In the genomic region with DNA sequence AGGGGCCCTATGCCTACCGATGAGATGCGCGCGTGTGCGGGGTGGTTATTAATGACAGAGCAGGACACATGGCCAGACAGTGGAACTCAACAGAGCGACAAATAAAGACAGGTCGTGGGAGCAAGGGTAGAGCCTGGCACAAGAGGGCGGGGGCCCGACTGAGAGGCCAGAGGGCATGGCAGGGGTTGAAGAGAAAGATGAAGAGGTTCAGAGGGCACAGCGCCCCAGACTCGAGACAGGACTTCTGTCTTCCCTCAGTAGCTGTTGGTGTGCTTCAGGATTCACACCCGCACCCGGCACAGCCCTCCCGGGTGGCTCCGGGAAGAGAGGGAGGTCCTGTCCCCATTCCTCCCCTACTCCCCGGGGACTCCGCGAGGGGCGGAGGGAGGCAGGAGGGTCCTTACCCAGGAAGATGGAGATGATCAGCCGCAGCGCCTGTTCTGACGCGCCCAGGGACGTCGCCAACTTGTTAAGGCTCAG, we compare ENCODE assay signal across 8 cellular contexts. TPM values are rescaled to one million over a fixed set of nuclear protein-coding genes. Genes with fewer than 3 reads are reported as not detected.
DNase-seq lines count a peak whose midpoint lies in the region; ATAC-seq and TF ChIP-seq lines count a peak whose summit lies in the region.

No MANE protein-coding gene starts in this region.

- TF ChIP-seq CTCF in DND-41 (IDR thresholded peaks at IDR 0.05; ENCODE audit: borderline replicate concordance, extremely low read depth, low read length, poor library complexity, severe bottlenecking) = no peak

- H3K4me1 ChIP-seq in DND-41 (ENCODE audit: insufficient read depth, low read length) (peaks cover 37% of the 10 kb centered on the region), Karpas-422 (ENCODE audit: low read length) (peaks cover 36% of the 10 kb centered on the region), iPS DF 6.9 (ENCODE audit: control insufficient read depth, insufficient read depth, low read length) (no peaks in the 10 kb centered on the region)

- no peaks in the 10 kb centered on the region for H3K9me3 ChIP-seq in DND-41 (ENCODE audit: insufficient read depth, low read length, severe bottlenecking)
- H3K9me3 ChIP-seq in Karpas-422 (ENCODE audit: low read length) = no peaks in the 10 kb centered on the region
- no peaks in the 10 kb centered on the region for H3K9me3 ChIP-seq in iPS DF 6.9 (ENCODE audit: control insufficient read depth, insufficient read depth, low read length)

- H3K36me3 ChIP-seq in DND-41 (ENCODE audit: insufficient read depth, low read length) = peaks cover 5% of the 10 kb centered on the region
- H3K36me3 ChIP-seq in Karpas-422 (ENCODE audit: insufficient read depth, low read length) = no peaks in the 10 kb centered on the region; the same call in 1 of the 2 replicates
- no peaks in the 10 kb centered on the region for H3K36me3 ChIP-seq in iPS DF 6.9 (ENCODE audit: control insufficient read depth, insufficient read depth, low read length)

- peaks cover 7% of the 10 kb centered on the region for H3K79me2 ChIP-seq in DND-41 (ENCODE audit: insufficient read depth, low read length)
- peaks cover 51% of the 10 kb centered on the region for H3K79me2 ChIP-seq in Karpas-422 (ENCODE audit: low read length)

- peaks cover 7 to 8% of the 10 kb centered on the region in 2 donors for H3K36me3 Mint-ChIP-seq in activated naive CD4-positive, alpha-beta T cell treated with anti-CD3 and anti-CD28 coated beads, Interleukin-2, amount 50 U/mL, for 72 hours

- H3K4me2 ChIP-seq in DND-41 (ENCODE audit: insufficient read depth, low read length) (peak overlapping the region; percentile 92), Karpas-422 (ENCODE audit: low read depth, low read length, poor library complexity, severe bottlenecking) (peak overlapping the region; percentile 96)

- no CpG with 5 or more reads among the region's 25 CpGs for WGBS in iPS DF 6.9 (ENCODE audit: insufficient coverage, insufficient read length)

- H3K27ac ChIP-seq in DND-41 (ENCODE audit: low read length) (peak overlapping the region; percentile 80), Karpas-422 (ENCODE audit: low read length) (peak overlapping the region; percentile 73), iPS DF 6.9 (ENCODE audit: low read length) (no peak overlapping the region)

- H4K20me1 ChIP-seq in DND-41 (ENCODE audit: insufficient read depth, low read length) (no peaks in the 10 kb centered on the region), Karpas-422 (ENCODE audit: insufficient read depth, low read depth, low read length) (no peaks in the 10 kb centered on the region)

- H3K27me3 ChIP-seq in DND-41 (ENCODE audit: insufficient read depth, low read length, poor library complexity) (no peaks in the 10 kb centered on the region), Karpas-422 (ENCODE audit: low read length) (no peaks in the 10 kb centered on the region), iPS DF 6.9 (ENCODE audit: control insufficient read depth, insufficient read depth, low read length) (no peaks in the 10 kb centered on the region)

- H3K27ac Mint-ChIP-seq in activated naive CD4-positive, alpha-beta T cell treated with anti-CD3 and anti-CD28 coated beads, Interleukin-2, amount 50 U/mL, for 72 hours = peak overlapping the region; percentile 87 to 94

- DNase-seq in DND-41 (no peak), Karpas-422 (peak; percentile 68), iPS DF 6.9 (ENCODE audit: low read depth, low spot score) (no peak), inferior parietal cortex (ENCODE audit: extremely low spot score) (no peak), SKM-1 (lab: John Stamatoyannopoulos, UW; ENCODE audit: unreplicated experiment) (no peak)
- no peak for DNase-seq in activated naive CD4-positive, alpha-beta T cell treated with anti-CD3 and anti-CD28 coated beads, Interleukin-2, amount 50 U/mL, for 72 hours (ENCODE audit: low spot score in 2 of 2)
- peak; percentile 5 for DNase-seq in stimulated activated CD8-positive, alpha-beta memory T cell treated with anti-CD3 and anti-CD28 coated beads, Interleukin-4, amount 100 ng/mL, for 24 hours (ENCODE audit: low read depth)

- H3K9me2 ChIP-seq in Karpas-422 (replicated peaks; ENCODE audit: insufficient read depth, low read length) = no peaks in the 10 kb centered on the region

- no peaks in the 10 kb centered on the region for H3K9me3 Mint-ChIP-seq in activated naive CD4-positive, alpha-beta T cell treated with anti-CD3 and anti-CD28 coated beads, Interleukin-2, amount 50 U/mL, for 72 hours

- H3K4me3 ChIP-seq in DND-41 (ENCODE audit: low read depth in 1 of 2, low read length in 2 of 2) = peak overlapping the region; percentile 73 to 89
- peak overlapping the region; percentile 87 for H3K4me3 ChIP-seq in Karpas-422 (ENCODE audit: low read length)
- peak overlapping the region; percentile 60; the same call in 1 of the 2 replicates for H3K4me3 ChIP-seq in iPS DF 6.9 (ENCODE audit: low read length)

- H3K9ac ChIP-seq in DND-41 (ENCODE audit: low read depth, low read length) (peak overlapping the region; percentile 73), Karpas-422 (ENCODE audit: low read length) (peak overlapping the region; percentile 84)

- no peak; the same call in 2 of the 3 replicates for ATAC-seq in DND-41 (ENCODE audit: insufficient read depth, low read depth)
- peak; percentile 15 for ATAC-seq in GM21360 (IDR thresholded peaks at IDR 0.05; ENCODE audit: unreplicated experiment)
- peak; percentile 4 to 7 for ATAC-seq in activated naive CD4-positive, alpha-beta T cell treated with anti-CD3 and anti-CD28 coated beads, Interleukin-2, amount 50 U/mL, for 72 hours

- H2AFZ ChIP-seq in DND-41 (ENCODE audit: low read depth, low read length) = peak overlapping the region; percentile 94
- peak overlapping the region; percentile 42; the same call in 1 of the 2 replicates for H2AFZ ChIP-seq in Karpas-422 (ENCODE audit: low read length)

RNA-seq across cellular contexts. Expression of a gene that starts 0.4 kb away (rescaled TPM):
- total RNA-seq in Karpas-422 (2014; rRNA removed; shearing (Covaris generic); ENCODE audit: low replicate concordance) = 21.6 and 42.7 TPM in 2 replicates
- 10 to 100 TPM; 22.0 to 31.9 TPM for total RNA-seq in activated naive CD4-positive, alpha-beta T cell treated with anti-CD3 and anti-CD28 coated beads, Interleukin-2, amount 50 U/mL, for 72 hours

RNA-seq across cellular contexts. Expression of a gene that starts 42.6 kb away (rescaled TPM):
- total RNA-seq in Karpas-422 (2014; rRNA removed; shearing (Covaris generic); ENCODE audit: low replicate concordance) = 4.7 TPM in 1 of 2 replicates, not detected in the other
- 10 to 100 TPM in 1 of 2 donors, 1 to 10 TPM in 1; 4.8 to 21.9 TPM for total RNA-seq in activated naive CD4-positive, alpha-beta T cell treated with anti-CD3 and anti-CD28 coated beads, Interleukin-2, amount 50 U/mL, for 72 hours

RNA-seq across cellular contexts. Expression of a gene that starts 47.2 kb away (rescaled TPM):
- total RNA-seq in Karpas-422 (2014; rRNA removed; shearing (Covaris generic); ENCODE audit: low replicate concordance) = 56.6 and 71.1 TPM in 2 replicates
- 10 to 100 TPM; 69.0 to 76.3 TPM for total RNA-seq in activated naive CD4-positive, alpha-beta T cell treated with anti-CD3 and anti-CD28 coated beads, Interleukin-2, amount 50 U/mL, for 72 hours

RNA-seq across cellular contexts. Expression of a gene that starts 47.4 kb away (rescaled TPM):
- total RNA-seq in Karpas-422 (2014; rRNA removed; shearing (Covaris generic); ENCODE audit: low replicate concordance) = 353 and 644 TPM in 2 replicates
- 100 to 1,000 TPM; 387 to 423 TPM for total RNA-seq in activated naive CD4-positive, alpha-beta T cell treated with anti-CD3 and anti-CD28 coated beads, Interleukin-2, amount 50 U/mL, for 72 hours

Comparison
In these comparisons a context has a peak if more than half of its experiments do, and no peak if none do; other contexts are left out.
1. DNase-seq: peak in Karpas-422 (single experiment) and stimulated activated CD8-positive, alpha-beta memory T cell treated with anti-CD3 and anti-CD28 coated beads, Interleukin-4, amount 100 ng/mL, for 24 hours (single experiment); none in DND-41 (single experiment), activated naive CD4-positive, alpha-beta T cell treated with anti-CD3 and anti-CD28 coated beads, Interleukin-2, amount 50 U/mL, for 72 hours (0 of 2), iPS DF 6.9 (single experiment), inferior parietal cortex (single experiment) and SKM-1 (single experiment).
2. Peak in every context shown above with its lines, with median percentiles within 50 percentile points of each other: H3K4me3 ChIP-seq.